Comparison of ENCODE assay signal across 9 cellular contexts in the genomic region with DNA sequence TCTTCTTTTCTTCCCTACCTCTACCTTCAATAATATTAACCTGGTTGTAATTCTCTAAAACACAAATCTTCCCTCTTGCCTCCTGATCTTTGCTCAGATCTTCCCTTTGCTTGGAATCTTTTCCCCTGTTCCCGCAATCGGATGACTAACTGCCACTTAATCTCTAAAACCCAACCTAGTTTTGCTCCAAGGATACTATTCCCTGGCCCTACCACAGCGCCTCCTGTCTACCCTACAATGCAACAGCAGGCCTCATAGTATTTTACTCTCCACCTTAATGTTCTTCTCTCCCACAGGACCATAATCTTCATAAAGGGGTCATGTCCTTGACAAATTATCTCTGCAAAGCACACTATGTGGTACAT.
A peak's percentile ranks its signal among the peaks of the same experiment; 100 is the strongest.
DNase-seq lines count a peak whose midpoint lies in the region; ATAC-seq and TF ChIP-seq lines count a peak whose summit lies in the region.
"Had no signal": no experiment of that assay in that cellular context is flagged by ENCODE, and none has a peak within 500 bp of the region (broad histone marks: within the 10 kb centered on the region; RNA-seq: fewer than 3 reads in every experiment).

No MANE protein-coding gene starts in this region.

- POLR2A ChIA-PET in activated CD4-positive, alpha-beta memory T cell treated with anti-CD3 and anti-CD28 coated beads for 36 hours (lab: Charles Lee), result no interaction called here

- H3K4me1 ChIP-seq in SJCRH30, result peaks cover 13% of the 10 kb centered on the region
- peaks cover 60% of the 10 kb centered on the region for H3K4me1 ChIP-seq in foreskin keratinocyte

- no peaks in the 10 kb centered on the region for H3K4me1 Mint-ChIP-seq in activated CD4-positive, alpha-beta memory T cell treated with anti-CD3 and anti-CD28 coated beads for 36 hours (ENCODE audit: low read depth)

- no peaks in the 10 kb centered on the region for H3K27me3 Mint-ChIP-seq in activated CD4-positive, alpha-beta memory T cell treated with anti-CD3 and anti-CD28 coated beads for 36 hours

- H3K4me3 ChIP-seq in GM12875 (ENCODE audit: low read depth, low read length) (no peak overlapping the region), SJCRH30 (no peak overlapping the region)

- no peaks in the 10 kb centered on the region for H3K36me3 ChIP-seq in SJCRH30

- no peaks in the 10 kb centered on the region for H3K36me3 Mint-ChIP-seq in activated CD4-positive, alpha-beta memory T cell treated with anti-CD3 and anti-CD28 coated beads for 36 hours

- DNase-seq in A172 (ENCODE audit: low spot score) (peak; percentile 81), SJCRH30 (peak in 1 of 2 experiments; percentile 29), foreskin keratinocyte (peak; percentile 35 to 71), UCSD-AML1 (lab: John Stamatoyannopoulos, UW; ENCODE audit: unreplicated experiment) (no peak), islet precursor cell (no peak)
- no peak for DNase-seq in activated CD4-positive, alpha-beta memory T cell treated with anti-CD3 and anti-CD28 coated beads for 36 hours
- DNase-seq: Kasumi-1 had no signal

- H3K9me3 Mint-ChIP-seq in activated CD4-positive, alpha-beta memory T cell treated with anti-CD3 and anti-CD28 coated beads for 36 hours, result no peaks in the 10 kb centered on the region

- H3K27me3 ChIP-seq in SJCRH30 (no peaks in the 10 kb centered on the region), foreskin keratinocyte (no peaks in the 10 kb centered on the region)

- no peak overlapping the region for H3K27ac Mint-ChIP-seq in activated CD4-positive, alpha-beta memory T cell treated with anti-CD3 and anti-CD28 coated beads for 36 hours

- intact Hi-C loops in activated CD4-positive, alpha-beta memory T cell treated with anti-CD3 and anti-CD28 coated beads for 36 hours (cut with micrococcal nuclease), result no loop called here

- H3K9me3 ChIP-seq in SJCRH30 (replicated peaks), result no peaks in the 10 kb centered on the region

- CTCF ChIA-PET in activated CD4-positive, alpha-beta memory T cell treated with anti-CD3 and anti-CD28 coated beads for 36 hours (lab: Charles Lee), result no interaction called here

- ATAC-seq in foreskin keratinocyte (peak; percentile 5), HG02642 (IDR thresholded peaks at IDR 0.05; ENCODE audit: poor library complexity, unreplicated experiment) (no peak)

- H3K4me3 Mint-ChIP-seq in activated CD4-positive, alpha-beta memory T cell treated with anti-CD3 and anti-CD28 coated beads for 36 hours, result no peak overlapping the region

- TF ChIP-seq CTCF in GM12875 (IDR thresholded peaks at IDR 0.05; ENCODE audit: borderline replicate concordance, insufficient read depth, low read depth, low read length) (peak; percentile 45; the same call in 1 of the 2 replicates), foreskin keratinocyte (conservative IDR thresholded peaks at IDR 0.05) (peak; percentile 78)

- H3K27ac ChIP-seq in SJCRH30, result peak overlapping the region; percentile 51
- peak overlapping the region; percentile 41 for H3K27ac ChIP-seq in foreskin keratinocyte

Comparison
In these comparisons a context has a peak if more than half of its experiments do, and no peak if none do; other contexts are left out.
1. DNase-seq: peak in A172 (single experiment) and foreskin keratinocyte (2 of 2); none in UCSD-AML1 (single experiment), activated CD4-positive, alpha-beta memory T cell treated with anti-CD3 and anti-CD28 coated beads for 36 hours (single experiment) and islet precursor cell (single experiment).